ENCODE assay signal across 22 cellular contexts in the genomic region with DNA sequence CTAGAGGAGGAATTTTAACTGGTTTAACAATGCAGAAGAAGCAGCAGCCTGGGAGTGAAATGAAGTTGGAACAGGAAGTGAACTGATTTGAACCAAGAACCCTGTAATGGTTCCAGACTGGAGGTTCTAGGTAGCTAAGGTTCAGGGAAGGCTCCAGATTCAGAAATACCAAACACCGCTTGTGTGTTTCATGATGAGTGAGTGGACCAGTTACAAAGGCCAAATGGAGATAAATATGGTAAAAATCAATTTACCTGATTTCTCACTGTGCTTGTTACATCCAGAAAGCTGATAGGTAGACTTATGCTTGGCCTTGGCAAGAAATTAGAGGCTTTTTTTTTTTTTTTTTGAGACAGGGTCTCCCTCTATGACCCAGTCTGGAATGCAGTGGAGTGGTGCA.
"Had no signal": no experiment of that assay in that cellular context is flagged by ENCODE, and none has a peak within 500 bp of the region (broad histone marks: within the 10 kb centered on the region; RNA-seq: fewer than 3 reads in every experiment).

No MANE protein-coding gene starts in this region.

- H3K9ac ChIP-seq: KMS-11, SK-N-SH had no signal

- H3K27ac ChIP-seq: KMS-11, RWPE1 had no signal

- ATAC-seq: Panc1, PC-3 had no signal

- DNase-seq: IMR-90, Kasumi-1, NCI-H1092, NCI-H1105 treated with DMSO at 0.1 percent for 48 hours, NCI-H1436, NCI-H187, NCI-H2029, NCI-H2081 treated with DMSO at 0.1 percent for 48 hours, NCI-H2171, NCI-H226, NCI-H446, NCI-H510A, NCI-H524 treated with DMSO at 0.1 percent for 48 hours, NCI-H69, NCI-H774, PC-3, SHP77, SK-N-SH, SW 1271 had no signal

- H3K9me3 ChIP-seq: SK-N-SH had no signal

- H3K4me2 ChIP-seq: KMS-11, SK-N-SH had no signal
